In the genomic region with DNA sequence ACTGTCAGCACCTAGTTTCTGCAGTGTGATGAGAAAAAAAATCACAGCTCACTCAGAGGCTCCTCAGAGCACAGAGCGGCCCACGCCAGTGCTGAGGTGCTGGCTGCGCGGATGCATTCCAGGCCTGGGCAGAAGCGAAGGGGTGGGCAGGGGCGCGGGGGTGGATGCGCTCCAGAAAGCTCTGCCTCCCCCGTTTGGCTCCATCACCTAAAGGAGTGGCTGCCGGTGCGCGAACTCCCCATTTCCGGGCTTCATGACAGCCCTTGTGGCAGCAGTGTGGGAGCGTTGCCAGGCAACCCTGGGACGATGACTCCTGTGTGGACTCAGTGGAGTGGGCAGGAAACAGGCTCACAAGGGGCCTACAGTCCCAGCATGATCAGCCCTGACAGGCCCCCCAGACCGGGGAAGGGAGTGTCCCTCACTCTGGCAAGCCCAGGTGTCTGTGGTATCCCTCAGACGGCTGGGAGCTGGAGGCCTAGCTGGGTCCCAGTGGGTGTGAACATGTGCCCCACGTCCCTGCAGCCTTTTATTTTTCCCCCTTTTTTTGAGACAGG, we compare ENCODE assay signal across 9 cellular contexts. TPM values are rescaled to one million over a fixed set of nuclear protein-coding genes. Genes with fewer than 3 reads are reported as not detected.
DNase-seq lines count a peak whose midpoint lies in the region; ATAC-seq, FAIRE-seq and TF ChIP-seq lines count a peak whose summit lies in the region.
"Had no signal": no experiment of that assay in that cellular context is flagged by ENCODE, and none has a peak within 500 bp of the region (broad histone marks: within the 10 kb centered on the region; RNA-seq: fewer than 3 reads in every experiment).

No MANE protein-coding gene starts in this region.

- H3K27ac ChIP-seq in HUES6 (ENCODE audit: low read depth, low read length) (peak overlapping the region; percentile 24; the same call in 1 of the 2 replicates), pancreas (no peak overlapping the region)
- H3K27ac ChIP-seq: VCaP had no signal

- no peak overlapping the region for H3K4me3 ChIP-seq in AG10803 (ENCODE audit: low read length)
- H3K4me3 ChIP-seq in HUES6 (ENCODE audit: low read depth, low read length) = no peak overlapping the region
- H3K4me3 ChIP-seq in pancreas = no peak overlapping the region

- peak overlapping the region in 1 of 2 donors; percentile 50 for H3K4me3 Mint-ChIP-seq in effector memory CD8-positive, alpha-beta T cell

- no peak overlapping the region for H3K9ac ChIP-seq in HUES6 (ENCODE audit: low read length)

- in situ Hi-C loops in ACHN (cut with HindIII; ENCODE audit: low pct_ligation_motif_present, low pct_unique_long_range_greater_than_20kb, low sequenced_read_pairs) = no loop called here

- H3K4me1 Mint-ChIP-seq in effector memory CD8-positive, alpha-beta T cell (ENCODE audit: low read depth in 2 of 2) = peaks cover 9 to 32% of the 10 kb centered on the region in 2 donors

- peaks cover 55% of the 10 kb centered on the region for H3K36me3 ChIP-seq in HUES6 (ENCODE audit: control insufficient read depth, insufficient read depth, low read length)
- peaks cover 0 to 28% (median 5%) of the 10 kb centered on the region in 3 donors for H3K36me3 ChIP-seq in pancreas

- no peaks in the 10 kb centered on the region for H3K9me3 ChIP-seq in HUES6 (ENCODE audit: control insufficient read depth, insufficient read depth, low read depth, low read length)
- H3K9me3 ChIP-seq in pancreas = no peaks in the 10 kb centered on the region

- no peaks in the 10 kb centered on the region for H3K27me3 Mint-ChIP-seq in effector memory CD8-positive, alpha-beta T cell

- H3K36me3 Mint-ChIP-seq in effector memory CD8-positive, alpha-beta T cell (ENCODE audit: insufficient read depth) = peaks cover 47% of the 10 kb centered on the region

- H3K4me1 ChIP-seq in HUES6 (ENCODE audit: control insufficient read depth, insufficient read depth, low read length) (peaks cover 4% of the 10 kb centered on the region; the same call in 1 of the 2 replicates), pancreas (peaks cover 0 to 3% (median 0%) of the 10 kb centered on the region in 3 donors)

- 76 to 82% methylated on average over 18 of the region's 18 CpGs for WGBS in pancreas, 2 donors

- H3K27ac Mint-ChIP-seq in effector memory CD8-positive, alpha-beta T cell = peak overlapping the region; percentile 31 to 75

- no peaks in the 10 kb centered on the region for H3K9me3 Mint-ChIP-seq in effector memory CD8-positive, alpha-beta T cell

- no peak for TF ChIP-seq CTCF in AG10803 (conservative IDR thresholded peaks at IDR 0.05; ENCODE audit: low read length)
- no peak for TF ChIP-seq CTCF in pancreas (IDR thresholded peaks at IDR 0.05)

- peak; percentile 31 for DNase-seq in AG10803 (ENCODE audit: low read depth)
- peak; percentile 61 to 78 (median 67) for DNase-seq in activated CD8-positive, alpha-beta memory T cell treated with anti-CD3 and anti-CD28 coated beads for 48 hours (ENCODE audit: low read depth in 2 of 3, low spot score in 2 of 3)
- peak; percentile 23 to 62 (median 59) for DNase-seq in effector memory CD8-positive, alpha-beta T cell
- no peak for DNase-seq in pancreas
- DNase-seq in ACHN = no peak

- FAIRE-seq in pancreas (lab: Jason Lieb, UNC) = no peak

- no peaks in the 10 kb centered on the region for H3K27me3 ChIP-seq in HUES6 (ENCODE audit: control insufficient read depth, insufficient read depth, low read length)
- H3K27me3 ChIP-seq in pancreas = no peaks in the 10 kb centered on the region

- ATAC-seq in effector memory CD8-positive, alpha-beta T cell (replicated peaks) = peak; percentile 75
- ATAC-seq in pancreas (peak in 3 of 4 donors; percentile 7 to 61 (median 47)), GM18868 (IDR thresholded peaks at IDR 0.05; ENCODE audit: unreplicated experiment) (no peak), GM21529 (IDR thresholded peaks at IDR 0.05; ENCODE audit: unreplicated experiment) (no peak)

- intact Hi-C loops in pancreas (cut with DNase I) = no loop called here

RNA-seq across cellular contexts. Expression of a gene that starts 32.8 kb away (rescaled TPM):
- 10 to 100 TPM in 5 of 6 donors, 1 to 10 TPM in 1; 7.0 to 16.5 (median 12.8) TPM for total RNA-seq in pancreas
- polyA plus RNA-seq in pancreas = 10 to 100 TPM; 17.3 to 32.3 TPM

RNA-seq across cellular contexts. Expression of a gene that starts 35.9 kb away (rescaled TPM):
- total RNA-seq in pancreas = 10 to 100 TPM; 29.0 to 43.8 (median 33.0) TPM
- polyA plus RNA-seq in pancreas = 10 to 100 TPM; 17.2 to 29.9 TPM

RNA-seq across cellular contexts. Expression of a gene that starts 45.8 kb away (rescaled TPM):
- 10 to 100 TPM in 5 of 6 donors, 1 to 10 TPM in 1; 9.1 to 19.4 (median 14.3) TPM for total RNA-seq in pancreas
- polyA plus RNA-seq in pancreas = 10 to 100 TPM; 29.3 to 42.5 TPM

Comparison
In these comparisons a context has a peak if more than half of its experiments do, and no peak if none do; other contexts are left out.
1. DNase-seq: peak in AG10803 (single experiment), activated CD8-positive, alpha-beta memory T cell treated with anti-CD3 and anti-CD28 coated beads for 48 hours (3 of 3) and effector memory CD8-positive, alpha-beta T cell (3 of 3); none in pancreas (0 of 6) and ACHN (single experiment).
2. ATAC-seq: peak in effector memory CD8-positive, alpha-beta T cell (single experiment) and pancreas (3 of 4); none in GM18868 (single experiment) and GM21529 (single experiment).